1 cellular context compared by ENCODE assay signal in the genomic region with DNA sequence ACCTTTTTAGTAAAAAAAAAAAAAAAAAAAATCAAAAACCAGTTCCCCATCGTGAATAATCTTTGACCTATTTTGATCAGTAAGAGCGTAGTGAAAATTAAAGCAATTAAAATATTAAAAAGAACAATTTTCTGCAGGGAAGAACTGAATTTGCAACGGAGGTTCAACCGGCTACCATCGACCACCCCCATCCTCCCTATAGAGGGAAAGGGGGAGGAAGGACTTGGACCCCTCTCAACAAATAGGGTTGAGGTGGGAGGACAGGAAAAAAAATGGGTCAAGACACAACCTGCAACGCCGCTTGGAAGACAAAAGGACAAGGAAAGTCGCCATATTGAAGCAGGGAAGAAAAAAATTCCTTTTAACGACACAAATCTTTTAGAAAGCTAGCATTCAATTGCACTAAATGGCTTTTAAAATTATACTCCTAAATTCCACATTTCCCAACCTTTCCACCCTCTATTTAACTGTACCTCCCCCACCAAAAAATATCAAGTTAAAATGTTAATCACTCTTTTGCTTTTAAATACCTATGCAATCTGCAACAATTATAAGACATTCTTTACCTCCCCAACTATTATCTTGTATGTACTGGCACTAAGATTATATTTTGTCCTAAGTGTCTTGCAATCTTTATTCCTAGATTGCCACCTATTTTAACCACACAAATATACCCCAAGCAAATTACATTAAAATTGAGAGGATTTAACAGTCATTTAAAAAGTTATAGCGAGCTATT.
TF ChIP-seq lines count a peak whose summit lies in the region.

No MANE protein-coding gene starts in this region.

TF ChIP-seq in GM12878, 131 proteins besides CTCF, POLR2A, EP300 and RAD21 (continued from another document and continues in another):
- TF ChIP-seq, protein P1, sequence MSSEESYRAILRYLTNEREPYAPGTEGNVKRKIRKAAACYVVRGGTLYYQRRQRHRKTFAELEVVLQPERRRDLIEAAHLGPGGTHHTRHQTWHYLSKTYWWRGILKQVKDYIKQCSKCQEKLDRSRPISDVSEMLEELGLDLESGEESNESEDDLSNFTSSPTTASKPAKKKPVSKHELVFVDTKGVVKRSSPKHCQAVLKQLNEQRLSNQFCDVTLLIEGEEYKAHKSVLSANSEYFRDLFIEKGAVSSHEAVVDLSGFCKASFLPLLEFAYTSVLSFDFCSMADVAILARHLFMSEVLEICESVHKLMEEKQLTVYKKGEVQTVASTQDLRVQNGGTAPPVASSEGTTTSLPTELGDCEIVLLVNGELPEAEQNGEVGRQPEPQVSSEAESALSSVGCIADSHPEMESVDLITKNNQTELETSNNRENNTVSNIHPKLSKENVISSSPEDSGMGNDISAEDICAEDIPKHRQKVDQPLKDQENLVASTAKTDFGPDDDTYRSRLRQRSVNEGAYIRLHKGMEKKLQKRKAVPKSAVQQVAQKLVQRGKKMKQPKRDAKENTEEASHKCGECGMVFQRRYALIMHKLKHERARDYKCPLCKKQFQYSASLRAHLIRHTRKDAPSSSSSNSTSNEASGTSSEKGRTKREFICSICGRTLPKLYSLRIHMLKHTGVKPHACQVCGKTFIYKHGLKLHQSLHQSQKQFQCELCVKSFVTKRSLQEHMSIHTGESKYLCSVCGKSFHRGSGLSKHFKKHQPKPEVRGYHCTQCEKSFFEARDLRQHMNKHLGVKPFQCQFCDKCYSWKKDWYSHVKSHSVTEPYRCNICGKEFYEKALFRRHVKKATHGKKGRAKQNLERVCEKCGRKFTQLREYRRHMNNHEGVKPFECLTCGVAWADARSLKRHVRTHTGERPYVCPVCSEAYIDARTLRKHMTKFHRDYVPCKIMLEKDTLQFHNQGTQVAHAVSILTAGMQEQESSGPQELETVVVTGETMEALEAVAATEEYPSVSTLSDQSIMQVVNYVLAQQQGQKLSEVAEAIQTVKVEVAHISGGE (CRISPR knock-in tag; IDR thresholded peaks at IDR 0.05): peak; percentile 54
- no peak for TF ChIP-seq IRF3 (IDR thresholded peaks at IDR 0.05)
- TF ChIP-seq BCLAF1 (IDR thresholded peaks at IDR 0.05): peak; percentile 37; the same call in 1 of the 2 replicates
- 0 out of 2 replicates have a peak, but pooled peaks have one; percentile 25 for TF ChIP-seq ZSCAN29 (IDR thresholded peaks at IDR 0.05)
- no peak for TF ChIP-seq ESRRA (IDR thresholded peaks at IDR 0.05; ENCODE audit: low read length)
- TF ChIP-seq RELB (IDR thresholded peaks at IDR 0.05; ENCODE audit: low read depth): no peak
- no peak for TF ChIP-seq NBN (IDR thresholded peaks at IDR 0.05)
- TF ChIP-seq NFIC (IDR thresholded peaks at IDR 0.05; ENCODE audit: low read depth, low read length): peak; percentile 21
- no peak for TF ChIP-seq CREM (IDR thresholded peaks at IDR 0.05; ENCODE audit: low read depth)
- peak in 1 of 2 experiments; percentile 80; a peak in 1 of 4 replicates for TF ChIP-seq CEBPB (IDR thresholded peaks at IDR 0.05; ENCODE audit: borderline replicate concordance in 1 of 2, low read depth in 2 of 2, low read length in 2 of 2)
- TF ChIP-seq ASH2L (IDR thresholded peaks at IDR 0.05; ENCODE audit: borderline replicate concordance, low read depth): no peak
- no peak for TF ChIP-seq SRF (IDR thresholded peaks at IDR 0.05; ENCODE audit: low read depth in 2 of 2, low read length in 2 of 2)
- TF ChIP-seq STAT1 (conservative IDR thresholded peaks at IDR 0.05): no peak
- TF ChIP-seq CREB1 (IDR thresholded peaks at IDR 0.05; ENCODE audit: low read depth): 0 out of 2 replicates have a peak, but pooled peaks have one; percentile 5
- no peak for TF ChIP-seq GABPA (IDR thresholded peaks at IDR 0.05; ENCODE audit: low read depth)
- TF ChIP-seq USF1 (IDR thresholded peaks at IDR 0.05; ENCODE audit: borderline replicate concordance, extremely low read length, insufficient read depth, low read depth, low read length): no peak
- no peak for TF ChIP-seq ATF3 (IDR thresholded peaks at IDR 0.05; ENCODE audit: borderline replicate concordance, extremely low read depth, low read depth, low read length)
- TF ChIP-seq TAF1 (IDR thresholded peaks at IDR 0.05; ENCODE audit: borderline replicate concordance, low read depth, low read length): no peak
- TF ChIP-seq MTA3 (IDR thresholded peaks at IDR 0.05; ENCODE audit: borderline replicate concordance, low read length): peak; percentile 20; the same call in 1 of the 2 replicates
- no peak for TF ChIP-seq ZNF622 (IDR thresholded peaks at IDR 0.05)
- TF ChIP-seq SMC3 (IDR thresholded peaks at IDR 0.05; ENCODE audit: borderline replicate concordance, low read length): no peak
- no peak for TF ChIP-seq SIN3A (IDR thresholded peaks at IDR 0.05; ENCODE audit: low read depth, low read length)
- TF ChIP-seq, protein P2, sequence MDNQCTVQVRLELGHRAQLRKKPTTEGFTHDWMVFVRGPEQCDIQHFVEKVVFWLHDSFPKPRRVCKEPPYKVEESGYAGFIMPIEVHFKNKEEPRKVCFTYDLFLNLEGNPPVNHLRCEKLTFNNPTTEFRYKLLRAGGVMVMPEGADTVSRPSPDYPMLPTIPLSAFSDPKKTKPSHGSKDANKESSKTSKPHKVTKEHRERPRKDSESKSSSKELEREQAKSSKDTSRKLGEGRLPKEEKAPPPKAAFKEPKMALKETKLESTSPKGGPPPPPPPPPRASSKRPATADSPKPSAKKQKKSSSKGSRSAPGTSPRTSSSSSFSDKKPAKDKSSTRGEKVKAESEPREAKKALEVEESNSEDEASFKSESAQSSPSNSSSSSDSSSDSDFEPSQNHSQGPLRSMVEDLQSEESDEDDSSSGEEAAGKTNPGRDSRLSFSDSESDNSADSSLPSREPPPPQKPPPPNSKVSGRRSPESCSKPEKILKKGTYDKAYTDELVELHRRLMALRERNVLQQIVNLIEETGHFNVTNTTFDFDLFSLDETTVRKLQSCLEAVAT (IDR thresholded peaks at IDR 0.05): peak; percentile 94
- no peak for TF ChIP-seq SREBF2 (IDR thresholded peaks at IDR 0.05; ENCODE audit: low read length)
- no peak for TF ChIP-seq CBX5 (IDR thresholded peaks at IDR 0.05; ENCODE audit: low read depth)
- TF ChIP-seq TCF12 (IDR thresholded peaks at IDR 0.05; ENCODE audit: low read depth, low read length): no peak
- TF ChIP-seq ZNF217 (IDR thresholded peaks at IDR 0.05): no peak
- TF ChIP-seq, protein P3, sequence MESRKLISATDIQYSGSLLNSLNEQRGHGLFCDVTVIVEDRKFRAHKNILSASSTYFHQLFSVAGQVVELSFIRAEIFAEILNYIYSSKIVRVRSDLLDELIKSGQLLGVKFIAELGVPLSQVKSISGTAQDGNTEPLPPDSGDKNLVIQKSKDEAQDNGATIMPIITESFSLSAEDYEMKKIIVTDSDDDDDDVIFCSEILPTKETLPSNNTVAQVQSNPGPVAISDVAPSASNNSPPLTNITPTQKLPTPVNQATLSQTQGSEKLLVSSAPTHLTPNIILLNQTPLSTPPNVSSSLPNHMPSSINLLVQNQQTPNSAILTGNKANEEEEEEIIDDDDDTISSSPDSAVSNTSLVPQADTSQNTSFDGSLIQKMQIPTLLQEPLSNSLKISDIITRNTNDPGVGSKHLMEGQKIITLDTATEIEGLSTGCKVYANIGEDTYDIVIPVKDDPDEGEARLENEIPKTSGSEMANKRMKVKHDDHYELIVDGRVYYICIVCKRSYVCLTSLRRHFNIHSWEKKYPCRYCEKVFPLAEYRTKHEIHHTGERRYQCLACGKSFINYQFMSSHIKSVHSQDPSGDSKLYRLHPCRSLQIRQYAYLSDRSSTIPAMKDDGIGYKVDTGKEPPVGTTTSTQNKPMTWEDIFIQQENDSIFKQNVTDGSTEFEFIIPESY (IDR thresholded peaks at IDR 0.05): no peak
- TF ChIP-seq, protein P4, sequence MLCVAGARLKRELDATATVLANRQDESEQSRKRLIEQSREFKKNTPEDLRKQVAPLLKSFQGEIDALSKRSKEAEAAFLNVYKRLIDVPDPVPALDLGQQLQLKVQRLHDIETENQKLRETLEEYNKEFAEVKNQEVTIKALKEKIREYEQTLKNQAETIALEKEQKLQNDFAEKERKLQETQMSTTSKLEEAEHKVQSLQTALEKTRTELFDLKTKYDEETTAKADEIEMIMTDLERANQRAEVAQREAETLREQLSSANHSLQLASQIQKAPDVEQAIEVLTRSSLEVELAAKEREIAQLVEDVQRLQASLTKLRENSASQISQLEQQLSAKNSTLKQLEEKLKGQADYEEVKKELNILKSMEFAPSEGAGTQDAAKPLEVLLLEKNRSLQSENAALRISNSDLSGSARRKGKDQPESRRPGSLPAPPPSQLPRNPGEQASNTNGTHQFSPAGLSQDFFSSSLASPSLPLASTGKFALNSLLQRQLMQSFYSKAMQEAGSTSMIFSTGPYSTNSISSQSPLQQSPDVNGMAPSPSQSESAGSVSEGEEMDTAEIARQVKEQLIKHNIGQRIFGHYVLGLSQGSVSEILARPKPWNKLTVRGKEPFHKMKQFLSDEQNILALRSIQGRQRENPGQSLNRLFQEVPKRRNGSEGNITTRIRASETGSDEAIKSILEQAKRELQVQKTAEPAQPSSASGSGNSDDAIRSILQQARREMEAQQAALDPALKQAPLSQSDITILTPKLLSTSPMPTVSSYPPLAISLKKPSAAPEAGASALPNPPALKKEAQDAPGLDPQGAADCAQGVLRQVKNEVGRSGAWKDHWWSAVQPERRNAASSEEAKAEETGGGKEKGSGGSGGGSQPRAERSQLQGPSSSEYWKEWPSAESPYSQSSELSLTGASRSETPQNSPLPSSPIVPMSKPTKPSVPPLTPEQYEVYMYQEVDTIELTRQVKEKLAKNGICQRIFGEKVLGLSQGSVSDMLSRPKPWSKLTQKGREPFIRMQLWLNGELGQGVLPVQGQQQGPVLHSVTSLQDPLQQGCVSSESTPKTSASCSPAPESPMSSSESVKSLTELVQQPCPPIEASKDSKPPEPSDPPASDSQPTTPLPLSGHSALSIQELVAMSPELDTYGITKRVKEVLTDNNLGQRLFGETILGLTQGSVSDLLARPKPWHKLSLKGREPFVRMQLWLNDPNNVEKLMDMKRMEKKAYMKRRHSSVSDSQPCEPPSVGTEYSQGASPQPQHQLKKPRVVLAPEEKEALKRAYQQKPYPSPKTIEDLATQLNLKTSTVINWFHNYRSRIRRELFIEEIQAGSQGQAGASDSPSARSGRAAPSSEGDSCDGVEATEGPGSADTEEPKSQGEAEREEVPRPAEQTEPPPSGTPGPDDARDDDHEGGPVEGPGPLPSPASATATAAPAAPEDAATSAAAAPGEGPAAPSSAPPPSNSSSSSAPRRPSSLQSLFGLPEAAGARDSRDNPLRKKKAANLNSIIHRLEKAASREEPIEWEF (IDR thresholded peaks at IDR 0.05; ENCODE audit: insufficient replicate concordance, low read depth, low read length): peak; percentile 20
- TF ChIP-seq IKZF1 (conservative IDR thresholded peaks at IDR 0.05): 0 out of 2 replicates have a peak, but pooled peaks have one; percentile 32
- 0 out of 2 replicates have a peak, but pooled peaks have one; percentile 17 for TF ChIP-seq HCFC1 (IDR thresholded peaks at IDR 0.05; ENCODE audit: low read length)
- TF ChIP-seq NRF1 (conservative IDR thresholded peaks at IDR 0.05; ENCODE audit: low read depth, low read length): no peak
- no peak for TF ChIP-seq HDAC2 (IDR thresholded peaks at IDR 0.05)
- no peak for TF ChIP-seq NFYA (IDR thresholded peaks at IDR 0.05; ENCODE audit: borderline replicate concordance, low read depth, low read length)
- no peak for TF ChIP-seq RAD51 (IDR thresholded peaks at IDR 0.05)
- TF ChIP-seq JUNB (IDR thresholded peaks at IDR 0.05): no peak
- no peak for TF ChIP-seq NR2C2 (IDR thresholded peaks at IDR 0.05; ENCODE audit: borderline replicate concordance, control insufficient read depth, insufficient read length, low read depth)
